In genomic region chr10:98402931-98403717, GRCh38 we compare ENCODE assay signal across 22 cellular contexts. TPM values are rescaled to one million over a fixed set of nuclear protein-coding genes. Genes with fewer than 3 reads are reported as not detected.
DNase-seq lines count a peak whose midpoint lies in the region; ATAC-seq, FAIRE-seq and TF ChIP-seq lines count a peak whose summit lies in the region.
"Had no signal": no experiment of that assay in that cellular context is flagged by ENCODE, and none has a peak within 500 bp of the region (broad histone marks: within the 10 kb centered on the region; RNA-seq: fewer than 3 reads in every experiment).

No MANE protein-coding gene starts in this region.

- TF ChIP-seq POLR2A in GM12878 (IDR thresholded peaks at IDR 0.05; ENCODE audit: low read depth, low read length), result no peak

- H3K27me3 ChIP-seq in ACC112 (ENCODE audit: insufficient read depth, low read length) (no peaks in the 10 kb centered on the region), GM12878 (replicated peaks in 1 of 2; ENCODE audit: control insufficient read depth in 2 of 2, insufficient read depth in 2 of 2, low read length in 1 of 2) (no peaks in the 10 kb centered on the region), mammary epithelial cell (ENCODE audit: insufficient read depth, low read length) (no peaks in the 10 kb centered on the region)
- H3K27me3 ChIP-seq: colonic mucosa, esophagus muscularis mucosa, uterus had no signal

- TF ChIP-seq RAD21 in GM12878 (IDR thresholded peaks at IDR 0.05; ENCODE audit: insufficient read depth, low read depth, low read length), result no peak

- intact Hi-C loops in GM12878 (cut with micrococcal nuclease; ENCODE audit: unreplicated experiment), result no loop called here
- intact Hi-C loops in mammary epithelial cell (cut with micrococcal nuclease), result no loop called here

- TF ChIP-seq CTCF in HFFc6 (IDR thresholded peaks at IDR 0.05) (no peak), GM12878 (IDR thresholded peaks at IDR 0.05 in 2 of 3, conservative IDR thresholded peaks at IDR 0.05 in 1 of 3; ENCODE audit: control insufficient read depth in 2 of 3, extremely low read depth in 1 of 3, insufficient read depth in 1 of 3, low read depth in 3 of 3, low read length in 3 of 3) (no peak), progenitor cell of endocrine pancreas (IDR thresholded peaks at IDR 0.05; ENCODE audit: unreplicated experiment) (no peak), mammary epithelial cell (conservative IDR thresholded peaks at IDR 0.05 in 1 of 2, IDR thresholded peaks at IDR 0.05 in 1 of 2; ENCODE audit: extremely low read depth in 1 of 2, insufficient read depth in 1 of 2, low read depth in 1 of 2, low read length in 2 of 2) (no peak)

- H4K20me1 ChIP-seq in GM12878 (ENCODE audit: control insufficient read depth, insufficient read depth) (no peaks in the 10 kb centered on the region), mammary epithelial cell (ENCODE audit: insufficient read depth, low read length) (no peaks in the 10 kb centered on the region)

- H3K4me1 ChIP-seq in ACC112 (ENCODE audit: control insufficient read depth, insufficient read depth, low read length, unreplicated experiment), result peaks cover 18% of the 10 kb centered on the region
- H3K4me1 ChIP-seq in GM12878 (ENCODE audit: control insufficient read depth, insufficient read depth, low read length), result peaks cover 22% of the 10 kb centered on the region
- peaks cover 12% of the 10 kb centered on the region for H3K4me1 ChIP-seq in mammary epithelial cell (ENCODE audit: insufficient read depth, low read length)
- H3K4me1 ChIP-seq: uterus had no signal

- H3K9me3 Mint-ChIP-seq in HFFc6, result no peaks in the 10 kb centered on the region
- peaks cover 9% of the 10 kb centered on the region for H3K9me3 Mint-ChIP-seq in progenitor cell of endocrine pancreas (ENCODE audit: low read depth)
- H3K9me3 Mint-ChIP-seq: activated naive CD8-positive, alpha-beta T cell treated with anti-CD3 and anti-CD28 coated beads, Interleukin-2, amount 10 ng/mL, durations not matched to agents 7 days and 5 days; effector memory CD8-positive, alpha-beta T cell had no signal

- H3K4me2 ChIP-seq in GM12878 (ENCODE audit: control insufficient read depth, insufficient read depth) (peak overlapping the region; percentile 64), mammary epithelial cell (ENCODE audit: insufficient read depth, low read depth, low read length) (no peak overlapping the region)

- CTCF ChIA-PET in GM12878 (lab: Yijun Ruan, JAX) (interaction anchor here (1.1 to 1.8 kb wide), 3 partner anchors 8 to 62 kb away, joined by 3 to 16 read pairs (median 3); no protein-coding TSS in a partner anchor), mammary epithelial cell (lab: Charles Lee; ENCODE audit: low non-redundant PET) (no interaction called here)

- H3K4me3 Mint-ChIP-seq in HFFc6 (peak overlapping the region; percentile 78; the same call in 1 of the 2 replicates), progenitor cell of endocrine pancreas (ENCODE audit: low read depth) (peak overlapping the region; percentile 21)
- H3K4me3 Mint-ChIP-seq: activated naive CD8-positive, alpha-beta T cell treated with anti-CD3 and anti-CD28 coated beads, Interleukin-2, amount 10 ng/mL, durations not matched to agents 7 days and 5 days; brain; effector memory CD8-positive, alpha-beta T cell had no signal

- H3K79me2 ChIP-seq in ACC112 (ENCODE audit: control insufficient read depth, insufficient read depth, low read length, unreplicated experiment), result no peaks in the 10 kb centered on the region
- no peaks in the 10 kb centered on the region for H3K79me2 ChIP-seq in GM12878 (ENCODE audit: control insufficient read depth, insufficient read depth, low read length)
- no peaks in the 10 kb centered on the region for H3K79me2 ChIP-seq in mammary epithelial cell (ENCODE audit: insufficient read depth, low read length)

- H3K4me1 Mint-ChIP-seq in HFFc6 (ENCODE audit: low read depth) (peaks cover 31% of the 10 kb centered on the region), progenitor cell of endocrine pancreas (ENCODE audit: low read depth) (peaks cover 9% of the 10 kb centered on the region)
- H3K4me1 Mint-ChIP-seq: activated naive CD8-positive, alpha-beta T cell treated with anti-CD3 and anti-CD28 coated beads, Interleukin-2, amount 10 ng/mL, durations not matched to agents 7 days and 5 days had no signal

- SMC1A ChIA-PET in GM12878 (lab: Charles Lee; ENCODE audit: uncharacterized antibody, unreplicated experiment), result interaction anchor here (0.8 to 2.3 kb wide), 3 partner anchors 8 to 234 kb away, joined by 3 to 11 read pairs (median 3); no protein-coding TSS in a partner anchor

- no peak for TF ChIP-seq EP300 in GM12878 (IDR thresholded peaks at IDR 0.05; ENCODE audit: borderline replicate concordance in 1 of 2, control insufficient read depth in 1 of 2, low read depth in 2 of 2, low read length in 2 of 2)

- 0 out of 2 replicates have a peak overlapping the region, but pooled peaks have one; percentile 18 for H3K9ac ChIP-seq in GM12878 (ENCODE audit: control insufficient read depth, insufficient read depth, low read length)
- no peak overlapping the region for H3K9ac ChIP-seq in mammary epithelial cell (ENCODE audit: insufficient read depth, low read length)

- POLR2A ChIA-PET in GM12878 (lab: Charles Lee), result no interaction called here

- H3K4me3 ChIP-seq in ACC112 (ENCODE audit: low read depth, low read length) (no peak overlapping the region), GM12878 (no peak overlapping the region), mammary epithelial cell (replicated peaks in 1 of 3; ENCODE audit: insufficient read depth in 1 of 3, low read depth in 2 of 3, low read length in 3 of 3) (no peak overlapping the region)
- H3K4me3 ChIP-seq: colonic mucosa, esophagus muscularis mucosa, uterus had no signal

- H3K27ac Mint-ChIP-seq in HFFc6, result peak overlapping the region; percentile 95
- H3K27ac Mint-ChIP-seq in progenitor cell of endocrine pancreas, result peak overlapping the region; percentile 62
- H3K27ac Mint-ChIP-seq: activated naive CD8-positive, alpha-beta T cell treated with anti-CD3 and anti-CD28 coated beads, Interleukin-2, amount 10 ng/mL, durations not matched to agents 7 days and 5 days had no signal

- no peaks in the 10 kb centered on the region for H3K9me3 ChIP-seq in GM12878 (replicated peaks; ENCODE audit: control insufficient read depth, insufficient read depth, low read length)
- H3K9me3 ChIP-seq in mammary epithelial cell (replicated peaks; ENCODE audit: insufficient read depth, low read length), result no peaks in the 10 kb centered on the region
- H3K9me3 ChIP-seq: colonic mucosa, esophagus muscularis mucosa, uterus had no signal

- H3K27me3 Mint-ChIP-seq in HFFc6 (ENCODE audit: insufficient read depth) (peaks cover 3% of the 10 kb centered on the region), progenitor cell of endocrine pancreas (no peaks in the 10 kb centered on the region)
- H3K27me3 Mint-ChIP-seq: activated naive CD8-positive, alpha-beta T cell treated with anti-CD3 and anti-CD28 coated beads, Interleukin-2, amount 10 ng/mL, durations not matched to agents 7 days and 5 days; brain; effector memory CD8-positive, alpha-beta T cell had no signal

- in situ Hi-C loops in GM12878 (cut with MboI) (no loop called here), mammary epithelial cell (cut with MboI; ENCODE audit: low sequenced_read_pairs in 2 of 2) (no loop called here)

- RAD21 ChIA-PET in GM12878 (lab: Charles Lee; ENCODE audit: unreplicated experiment), result interaction anchor here (1.2 to 1.6 kb wide), 3 partner anchors 12 to 261 kb away, joined by 3 to 7 read pairs (median 3); partner anchors contain the start of gene PYROXD2

- peak; percentile 15 for ATAC-seq in GM12878
- no peak for ATAC-seq in HG03095 (IDR thresholded peaks at IDR 0.05; ENCODE audit: unreplicated experiment)

- WGBS in GM12878 (ENCODE audit: insufficient coverage, insufficient replicate concordance, low lambda C conversion rate, missing lambda C conversion rate), result 97% methylated on average over 23 of the region's 23 CpGs
- 95% methylated on average over 21 of the region's 23 CpGs for WGBS in mammary epithelial cell (ENCODE audit: low coverage, missing lambda C conversion rate)

- peaks cover 7% of the 10 kb centered on the region for H3K36me3 Mint-ChIP-seq in HFFc6 (ENCODE audit: low read depth)
- H3K36me3 Mint-ChIP-seq in progenitor cell of endocrine pancreas (ENCODE audit: insufficient read depth), result peaks cover 10% of the 10 kb centered on the region
- H3K36me3 Mint-ChIP-seq: brain had no signal

- BruUV-seq in GM12878 (replicated peaks; lab: Mats Ljungman, UMichigan) (TSS peak; percentile 34), mammary epithelial cell (replicated peaks; lab: Mats Ljungman, UMichigan) (no TSS peak)

- DNase-seq in HFFc6 (no peak), GM12878 (ENCODE audit: low read depth, low spot score) (no peak), progenitor cell of endocrine pancreas (ENCODE audit: low spot score, unreplicated experiment) (no peak), DMS53 (lab: John Stamatoyannopoulos, UW) (no peak), mammary epithelial cell (no peak), NCI-H187 (lab: John Stamatoyannopoulos, UW) (no peak)
- DNase-seq: activated CD4-positive, CD25-positive, alpha-beta regulatory T cell; activated naive CD8-positive, alpha-beta T cell treated with anti-CD3 and anti-CD28 coated beads, Interleukin-2, amount 10 ng/mL, durations not matched to agents 7 days and 5 days; colonic mucosa; effector memory CD8-positive, alpha-beta T cell; kidney glomerular epithelial cell; NCI-H1105 treated with DMSO at 0.1 percent for 48 hours; NCI-H2081 treated with DMSO at 0.1 percent for 48 hours; NCI-H510A treated with DMSO at 0.1 percent for 48 hours; uterus had no signal

- no peak for FAIRE-seq in GM12878 (lab: Jason Lieb, UNC)
- FAIRE-seq: D721Med, RCC 7860 had no signal

- peak overlapping the region; percentile 19 for H2AFZ ChIP-seq in ACC112 (ENCODE audit: low read length, unreplicated experiment)
- H2AFZ ChIP-seq in GM12878 (ENCODE audit: control insufficient read depth, low read depth, low read length), result peak overlapping the region; percentile 42
- no peak overlapping the region for H2AFZ ChIP-seq in mammary epithelial cell (ENCODE audit: low read depth, low read length)

- H3K27ac ChIP-seq in ACC112 (ENCODE audit: low read depth, low read length), result peak overlapping the region; percentile 86
- H3K27ac ChIP-seq in GM12878 (ENCODE audit: control insufficient read depth, insufficient read depth), result peak overlapping the region; percentile 72
- H3K27ac ChIP-seq in mammary epithelial cell (ENCODE audit: insufficient read depth, low read depth, low read length), result no peak overlapping the region
- H3K27ac ChIP-seq: C4-2B, uterus had no signal

- dilution Hi-C loops in mammary epithelial cell (cut with HindIII; ENCODE audit: low sequenced_read_pairs), result loop anchor here (5.0 kb wide), 2 partner anchors 41 to 49 kb away; no protein-coding TSS in a partner anchor

- H3K36me3 ChIP-seq in ACC112 (ENCODE audit: insufficient read depth, low read length), result peaks cover 3% of the 10 kb centered on the region; the same call in 1 of the 2 replicates
- H3K36me3 ChIP-seq in GM12878 (ENCODE audit: control insufficient read depth in 2 of 2, insufficient read depth in 2 of 2, low read length in 1 of 2), result no peaks in the 10 kb centered on the region
- H3K36me3 ChIP-seq in mammary epithelial cell (ENCODE audit: insufficient read depth, low read length), result no peaks in the 10 kb centered on the region
- H3K36me3 ChIP-seq: colonic mucosa, uterus had no signal

RNA-seq across cellular contexts. Expression of gene PYROXD2, which starts 11.9 kb away (rescaled TPM):
- total RNA-seq in HFFc6 (2021; fragmentation: NEBNext Ultra II Directional; extraction: Animal tissue kit (Norgen Biotek cat#: 25700)), result 10 to 100 TPM in 1 of 6 experiments, 1 to 10 TPM in 5; 7.6 to 10.3 (median 8.9) TPM
- total RNA-seq in GM12878 (2013; cell fraction: nucleolus; rRNA removed), result 28.8 and 34.3 TPM in 2 replicates
- total RNA-seq in GM12878 (2014; rRNA removed), result 8.1 and 9.2 TPM in 2 replicates
- total RNA-seq in GM12878 (2014; rRNA removed; fragmentation: Illumina TruSeq; extraction: Trizol), result 5.3 and 7.2 TPM in 2 replicates
- total RNA-seq in GM12878 (2021), result 9.5 and 11.3 TPM in 2 replicates
- 0.87 TPM for polyA plus RNA-seq in GM12878 (2011; ENCODE audit: low read depth)
- 5.0 and 7.6 TPM in 2 replicates for polyA plus RNA-seq in GM12878 (2011; rRNA removed)
- polyA plus RNA-seq in GM12878 (2011; cell fraction: cytosol; rRNA removed), result 4.3 and 9.9 TPM in 2 replicates
- polyA plus RNA-seq in GM12878 (2011; cell fraction: nucleus; rRNA removed), result 37.1 and 47.3 TPM in 2 replicates
- polyA plus RNA-seq in GM12878 (2012), result 5.0 and 5.5 TPM in 2 replicates
- 1.1 and 4.8 TPM in 2 replicates for polyA plus RNA-seq in GM12878 (2014; fragmentation: Illumina TruSeq; extraction: Trizol)
- 10 to 100 TPM; 10.8 to 11.8 TPM for polyA plus RNA-seq in GM12878 (2014; fragmentation: Nextera tagmentation; extraction: Ambion mirVana)
- 10.4 and 13.6 TPM in 2 replicates for polyA plus RNA-seq in GM12878 (2014; rRNA removed)
- 10 to 100 TPM; 14.2 to 15.8 TPM for polyA plus RNA-seq in GM12878 (2016; fragmentation: Nextera tagmentation; extraction: Ambion mirVana)
- polyA minus RNA-seq in GM12878 (2011; rRNA and poly(A)+ RNA removed), result 1.9 and 3.3 TPM in 2 replicates
- 1.5 and 1.8 TPM in 2 replicates for polyA minus RNA-seq in GM12878 (2011; cell fraction: cytosol; rRNA and poly(A)+ RNA removed)
- 3.4 and 5.2 TPM in 2 replicates for polyA minus RNA-seq in GM12878 (2011; cell fraction: nucleus; rRNA and poly(A)+ RNA removed)
- 13.3 and 15.8 TPM in 2 replicates for total RNA-seq in progenitor cell of endocrine pancreas
- total RNA-seq in mammary epithelial cell, result 10 to 100 TPM in 1 of 2 donors, 1 to 10 TPM in 1; 8.3 to 10.2 TPM
- polyA plus RNA-seq in mammary epithelial cell, result 11.0 TPM
- 1.4 TPM for polyA minus RNA-seq in mammary epithelial cell

RNA-seq across cellular contexts. Expression of gene HPS1, which starts 43.6 kb away (rescaled TPM):
- 10 to 100 TPM; 49.1 to 55.9 (median 52.8) TPM for total RNA-seq in HFFc6 (2021; fragmentation: NEBNext Ultra II Directional; extraction: Animal tissue kit (Norgen Biotek cat#: 25700))
- total RNA-seq in GM12878 (2013; cell fraction: nucleolus; rRNA removed), result 119 and 128 TPM in 2 replicates
- total RNA-seq in GM12878 (2014; rRNA removed) (44.5 and 50.8 TPM in 2 replicates), GM12878 (2014; rRNA removed; fragmentation: Illumina TruSeq; extraction: Trizol) (26.0 and 27.1 TPM in 2 replicates), GM12878 (2021) (63.9 and 71.5 TPM in 2 replicates), progenitor cell of endocrine pancreas (51.3 and 52.1 TPM in 2 replicates), mammary epithelial cell (10 to 100 TPM; 37.3 to 54.6 TPM)
- polyA plus RNA-seq in GM12878 (2011; ENCODE audit: low read depth), result 19.7 TPM
- polyA plus RNA-seq in GM12878 (2011; rRNA removed) (36.7 and 58.7 TPM in 2 replicates), GM12878 (2014; fragmentation: Illumina TruSeq; extraction: Trizol) (36.5 and 45.8 TPM in 2 replicates), GM12878 (2014; fragmentation: Nextera tagmentation; extraction: Ambion mirVana) (10 to 100 TPM; 27.9 to 35.8 TPM), GM12878 (2014; rRNA removed) (59.3 and 65.2 TPM in 2 replicates), GM12878 (2016; fragmentation: Nextera tagmentation; extraction: Ambion mirVana) (100 to 1,000 TPM; 123 to 138 TPM), mammary epithelial cell (44.5 TPM)
- polyA plus RNA-seq in GM12878 (2011; cell fraction: cytosol; rRNA removed), result 55.6 and 67.7 TPM in 2 replicates
- polyA plus RNA-seq in GM12878 (2011; cell fraction: nucleus; rRNA removed), result 252 and 294 TPM in 2 replicates
- polyA plus RNA-seq in GM12878 (2012), result 53.6 and 53.9 TPM in 2 replicates
- 45.6 and 57.2 TPM in 2 replicates for polyA minus RNA-seq in GM12878 (2011; rRNA and poly(A)+ RNA removed)
- 21.9 and 23.4 TPM in 2 replicates for polyA minus RNA-seq in GM12878 (2011; cell fraction: cytosol; rRNA and poly(A)+ RNA removed)
- 68.9 and 118 TPM in 2 replicates for polyA minus RNA-seq in GM12878 (2011; cell fraction: nucleus; rRNA and poly(A)+ RNA removed)
- polyA minus RNA-seq in mammary epithelial cell, result 51.3 TPM
